Comparison of ENCODE assay signal across 20 cellular contexts in the genomic region with DNA sequence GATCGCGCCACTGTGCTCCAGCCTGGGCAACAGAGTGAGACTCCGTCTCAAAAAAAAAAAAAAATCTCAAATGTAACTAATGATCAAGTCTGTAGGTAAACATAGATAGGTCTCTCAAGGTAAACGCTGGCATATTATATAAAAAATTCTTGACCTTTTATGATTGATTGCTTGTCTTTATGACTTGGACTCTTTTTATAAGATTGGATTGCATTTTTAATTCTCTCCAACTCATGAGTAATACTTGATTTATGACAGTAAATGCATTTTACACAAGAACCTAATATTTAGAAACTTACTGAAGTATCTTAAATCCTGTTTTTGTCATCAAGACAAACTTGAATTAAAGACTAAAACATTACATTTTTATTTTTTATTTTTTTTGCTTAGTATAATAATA. TPM values are rescaled to one million over a fixed set of nuclear protein-coding genes. Genes with fewer than 3 reads are reported as not detected.
A peak's percentile ranks its signal among the peaks of the same experiment; 100 is the strongest.
DNase-seq lines count a peak whose midpoint lies in the region; ATAC-seq, FAIRE-seq and TF ChIP-seq lines count a peak whose summit lies in the region.
"Had no signal": no experiment of that assay in that cellular context is flagged by ENCODE, and none has a peak within 500 bp of the region (broad histone marks: within the 10 kb centered on the region; RNA-seq: fewer than 3 reads in every experiment).

No MANE protein-coding gene starts in this region.

- POLR2A ChIA-PET in PC-3 (lab: Charles Lee; ENCODE audit: unreplicated experiment) = interaction anchor here (0.5 to 1.7 kb wide), 4 partner anchors 46 to 92 kb away, joined by 3 to 13 read pairs (median 4); no protein-coding TSS in a partner anchor

- CTCF ChIA-PET in PC-3 (lab: Charles Lee) = no interaction called here

- intact Hi-C loops in PC-3 (cut with micrococcal nuclease) = loop anchor here (2.0 kb wide), 2 partner anchors 16 to 54 kb away; a partner anchor contains a TSS
- intact Hi-C loops in kidney (cut with DNase I) = no loop called here
- intact Hi-C loops in heart left ventricle (cut with DNase I) = no loop called here

- BruUV-seq in PC-3 (replicated peaks; lab: Mats Ljungman, UMichigan) = no TSS peak

- H2AFZ ChIP-seq in ACC112 (ENCODE audit: low read length, unreplicated experiment) (no peak overlapping the region), PC-3 (ENCODE audit: low read length) (no peak overlapping the region)

- 94 to 99% (median 98%) methylated on average over 4 of the region's 4 CpGs for WGBS in heart left ventricle, 4 donors

- H3K27me3 ChIP-seq in ACC112 (ENCODE audit: insufficient read depth, low read length) (no peaks in the 10 kb centered on the region), PC-3 (ENCODE audit: low read length) (no peaks in the 10 kb centered on the region), heart left ventricle (no peaks in the 10 kb centered on the region)
- H3K27me3 ChIP-seq: SJCRH30 had no signal

- H3K27ac ChIP-seq in ACC112 (ENCODE audit: low read depth, low read length) = peak overlapping the region; percentile 92
- H3K27ac ChIP-seq in PC-3 (ENCODE audit: low read length) = peak overlapping the region; percentile 85
- H3K27ac ChIP-seq in kidney (ENCODE audit: low read depth in 2 of 2, low read length in 2 of 2) = no peak overlapping the region
- H3K27ac ChIP-seq in caudate nucleus (ENCODE audit: low read depth, low read length) = no peak overlapping the region
- peak overlapping the region in 1 of 12 donors; percentile 85 for H3K27ac ChIP-seq in heart left ventricle
- H3K27ac ChIP-seq: SJCRH30 had no signal

- H3K79me2 ChIP-seq in ACC112 (ENCODE audit: control insufficient read depth, insufficient read depth, low read length, unreplicated experiment) (no peaks in the 10 kb centered on the region), PC-3 (ENCODE audit: low read length) (peaks cover 8% of the 10 kb centered on the region; the same call in 1 of the 2 replicates)

- TF ChIP-seq CTCF in PC-3 (conservative IDR thresholded peaks at IDR 0.05; ENCODE audit: low read depth, low read length) (no peak), kidney (IDR thresholded peaks at IDR 0.05; ENCODE audit: borderline replicate concordance, extremely low read depth, insufficient read depth) (no peak), heart left ventricle (IDR thresholded peaks at IDR 0.05) (no peak)

- H3K4me1 ChIP-seq in ACC112 (ENCODE audit: control insufficient read depth, insufficient read depth, low read length, unreplicated experiment) (peaks cover 29% of the 10 kb centered on the region), PC-3 (ENCODE audit: insufficient read depth, low read length) (peaks cover 59% of the 10 kb centered on the region), kidney (ENCODE audit: control insufficient read depth in 1 of 2, insufficient read depth in 1 of 2, low read depth in 1 of 2, low read length in 2 of 2) (no peaks in the 10 kb centered on the region), heart left ventricle (peaks cover 0 to 46% (median 2%) of the 10 kb centered on the region in 12 donors)

- H3K9ac ChIP-seq in PC-3 (ENCODE audit: low read length) (peak overlapping the region; percentile 83), kidney (ENCODE audit: low read length in 2 of 2) (no peak overlapping the region)

- DNase-seq in PC-3 (peak; percentile 90), kidney (no peak), caudate nucleus (lab: John Stamatoyannopoulos, UW) (no peak), Ammon's horn (ENCODE audit: low spot score) (no peak), heart left ventricle (no peak), hepatic stellate cell (ENCODE audit: low spot score) (no peak)
- DNase-seq: ACHN, DMS79 treated with DMSO at 0.1 percent for 48 hours, H7, Karpas-422, NCI-H1417 treated with DMSO at 0.1 percent for 48 hours, NCI-H187 treated with DMSO at 0.1 percent for 48 hours, NCI-H2227 treated with DMSO at 0.1 percent for 48 hours, NCI-H510A treated with DMSO at 0.1 percent for 48 hours, NCI-H774, OCI-M1, SJCRH30 had no signal

- peaks cover 15% of the 10 kb centered on the region for H3F3A ChIP-seq in PC-3 (ENCODE audit: low read length, unreplicated experiment)

- no peaks in the 10 kb centered on the region for H4K20me1 ChIP-seq in PC-3 (ENCODE audit: low read length)

- peak; percentile 20 for ATAC-seq in PC-3
- no peak for ATAC-seq in heart left ventricle

- no peaks in the 10 kb centered on the region for H3K9me2 ChIP-seq in PC-3 (replicated peaks; ENCODE audit: low read length)

- peak overlapping the region; percentile 64 for H3K4me2 ChIP-seq in PC-3 (ENCODE audit: low read length)

- H3K9me3 ChIP-seq in PC-3 (ENCODE audit: low read length) (no peaks in the 10 kb centered on the region), kidney (ENCODE audit: control insufficient read depth in 1 of 2, low read length in 2 of 2) (no peaks in the 10 kb centered on the region), heart left ventricle (no peaks in the 10 kb centered on the region)
- H3K9me3 ChIP-seq: SJCRH30 had no signal

- TF ChIP-seq POLR2A in heart left ventricle (IDR thresholded peaks at IDR 0.05) = no peak

- H3K36me3 ChIP-seq in ACC112 (ENCODE audit: insufficient read depth, low read length) = no peaks in the 10 kb centered on the region
- no peaks in the 10 kb centered on the region for H3K36me3 ChIP-seq in PC-3 (ENCODE audit: low read depth, low read length)
- H3K36me3 ChIP-seq in kidney (ENCODE audit: control insufficient read depth in 1 of 2, insufficient read depth in 2 of 2, low read length in 2 of 2) = no peaks in the 10 kb centered on the region
- H3K36me3 ChIP-seq in heart left ventricle = no peaks in the 10 kb centered on the region
- H3K36me3 ChIP-seq: SJCRH30 had no signal

- H3K4me3 ChIP-seq in ACC112 (ENCODE audit: low read depth, low read length) (no peak overlapping the region), PC-3 (ENCODE audit: low read length) (peak overlapping the region; percentile 33; the same call in 1 of the 2 replicates), kidney (ENCODE audit: low read length in 2 of 2) (no peak overlapping the region), heart left ventricle (no peak overlapping the region)
- H3K4me3 ChIP-seq: SJCRH30 had no signal

- FAIRE-seq in colon (lab: Jason Lieb, UNC) (peak; percentile 72), kidney (lab: Jason Lieb, UNC) (peak; percentile 30)
- FAIRE-seq: HTR-8/SVneo had no signal

RNA-seq across cellular contexts. Expression of a gene that starts 16.1 kb away (rescaled TPM):
- total RNA-seq in PC-3 (2014; rRNA removed) = 86.4 and 107 TPM in 2 replicates
- total RNA-seq in kidney = 87.1 TPM
- polyA plus RNA-seq in kidney (ENCODE audit: insufficient read depth, low read depth, low replicate concordance) = 38.9 TPM
- 10 to 100 TPM; 20.8 to 49.3 (median 27.4) TPM for total RNA-seq in heart left ventricle
- polyA plus RNA-seq in heart left ventricle = 10 to 100 TPM; 12.0 to 29.2 TPM

RNA-seq across cellular contexts. Expression of a gene that starts 56.4 kb away (rescaled TPM):
- 52.9 and 54.0 TPM in 2 replicates for total RNA-seq in PC-3 (2014; rRNA removed)
- total RNA-seq in kidney = 79.9 TPM
- polyA plus RNA-seq in kidney (ENCODE audit: insufficient read depth, low read depth, low replicate concordance) = 26.1 TPM
- total RNA-seq in heart left ventricle = 10 to 100 TPM; 26.7 to 69.7 (median 52.8) TPM
- polyA plus RNA-seq in heart left ventricle = 10 to 100 TPM; 30.5 to 33.3 TPM

Comparison
In these comparisons a context has a peak if more than half of its experiments do, and no peak if none do; other contexts are left out.
1. H3K27ac ChIP-seq: peak in ACC112 (single experiment) and PC-3 (single experiment); none in kidney (0 of 2) and caudate nucleus (single experiment).